Comparison of ENCODE assay signal across 1 cellular context in the genomic region with DNA sequence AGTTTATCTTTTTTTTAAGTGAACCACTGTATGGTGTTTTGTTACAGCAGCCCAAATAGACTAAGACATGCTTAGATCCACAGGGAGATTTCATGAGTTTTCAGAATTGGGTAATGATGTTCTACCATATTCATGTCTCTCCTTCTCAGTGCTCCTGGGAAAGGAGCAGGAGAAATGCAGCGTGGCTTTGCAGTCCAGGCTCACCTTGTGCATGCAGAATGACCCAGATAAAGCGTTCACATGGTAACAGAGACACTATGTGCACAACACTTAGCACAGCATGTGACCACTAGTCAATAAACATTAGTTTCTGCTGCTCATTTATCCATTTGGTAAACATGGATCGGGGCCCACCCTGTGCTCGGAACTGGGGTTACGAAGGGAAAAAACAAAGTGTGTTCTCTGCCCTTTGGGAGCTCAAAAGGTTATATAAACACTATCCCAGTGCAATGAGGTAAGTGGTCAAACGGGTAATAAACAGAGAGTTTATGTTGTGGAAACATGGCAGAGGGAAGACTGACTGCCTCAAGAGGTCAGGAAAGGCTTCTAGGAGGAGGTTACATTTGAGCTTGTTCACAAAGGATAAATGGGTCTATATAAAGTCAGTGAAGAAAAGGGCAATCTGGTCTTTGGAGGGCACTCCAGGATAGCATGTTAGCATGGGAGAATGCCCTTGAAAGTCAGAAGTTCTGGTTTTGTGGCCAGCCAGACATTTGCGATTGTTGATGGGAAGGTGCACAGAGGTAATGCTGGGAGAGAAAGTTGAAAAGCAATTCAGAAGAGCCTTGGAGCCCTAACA.
TF ChIP-seq lines count a peak whose summit lies in the region.

No MANE protein-coding gene starts in this region.

TF ChIP-seq in HepG2, 621 proteins besides CTCF, POLR2A, EP300 and RAD21 (continued from another document and continues in another):
- TF ChIP-seq, protein P1, sequence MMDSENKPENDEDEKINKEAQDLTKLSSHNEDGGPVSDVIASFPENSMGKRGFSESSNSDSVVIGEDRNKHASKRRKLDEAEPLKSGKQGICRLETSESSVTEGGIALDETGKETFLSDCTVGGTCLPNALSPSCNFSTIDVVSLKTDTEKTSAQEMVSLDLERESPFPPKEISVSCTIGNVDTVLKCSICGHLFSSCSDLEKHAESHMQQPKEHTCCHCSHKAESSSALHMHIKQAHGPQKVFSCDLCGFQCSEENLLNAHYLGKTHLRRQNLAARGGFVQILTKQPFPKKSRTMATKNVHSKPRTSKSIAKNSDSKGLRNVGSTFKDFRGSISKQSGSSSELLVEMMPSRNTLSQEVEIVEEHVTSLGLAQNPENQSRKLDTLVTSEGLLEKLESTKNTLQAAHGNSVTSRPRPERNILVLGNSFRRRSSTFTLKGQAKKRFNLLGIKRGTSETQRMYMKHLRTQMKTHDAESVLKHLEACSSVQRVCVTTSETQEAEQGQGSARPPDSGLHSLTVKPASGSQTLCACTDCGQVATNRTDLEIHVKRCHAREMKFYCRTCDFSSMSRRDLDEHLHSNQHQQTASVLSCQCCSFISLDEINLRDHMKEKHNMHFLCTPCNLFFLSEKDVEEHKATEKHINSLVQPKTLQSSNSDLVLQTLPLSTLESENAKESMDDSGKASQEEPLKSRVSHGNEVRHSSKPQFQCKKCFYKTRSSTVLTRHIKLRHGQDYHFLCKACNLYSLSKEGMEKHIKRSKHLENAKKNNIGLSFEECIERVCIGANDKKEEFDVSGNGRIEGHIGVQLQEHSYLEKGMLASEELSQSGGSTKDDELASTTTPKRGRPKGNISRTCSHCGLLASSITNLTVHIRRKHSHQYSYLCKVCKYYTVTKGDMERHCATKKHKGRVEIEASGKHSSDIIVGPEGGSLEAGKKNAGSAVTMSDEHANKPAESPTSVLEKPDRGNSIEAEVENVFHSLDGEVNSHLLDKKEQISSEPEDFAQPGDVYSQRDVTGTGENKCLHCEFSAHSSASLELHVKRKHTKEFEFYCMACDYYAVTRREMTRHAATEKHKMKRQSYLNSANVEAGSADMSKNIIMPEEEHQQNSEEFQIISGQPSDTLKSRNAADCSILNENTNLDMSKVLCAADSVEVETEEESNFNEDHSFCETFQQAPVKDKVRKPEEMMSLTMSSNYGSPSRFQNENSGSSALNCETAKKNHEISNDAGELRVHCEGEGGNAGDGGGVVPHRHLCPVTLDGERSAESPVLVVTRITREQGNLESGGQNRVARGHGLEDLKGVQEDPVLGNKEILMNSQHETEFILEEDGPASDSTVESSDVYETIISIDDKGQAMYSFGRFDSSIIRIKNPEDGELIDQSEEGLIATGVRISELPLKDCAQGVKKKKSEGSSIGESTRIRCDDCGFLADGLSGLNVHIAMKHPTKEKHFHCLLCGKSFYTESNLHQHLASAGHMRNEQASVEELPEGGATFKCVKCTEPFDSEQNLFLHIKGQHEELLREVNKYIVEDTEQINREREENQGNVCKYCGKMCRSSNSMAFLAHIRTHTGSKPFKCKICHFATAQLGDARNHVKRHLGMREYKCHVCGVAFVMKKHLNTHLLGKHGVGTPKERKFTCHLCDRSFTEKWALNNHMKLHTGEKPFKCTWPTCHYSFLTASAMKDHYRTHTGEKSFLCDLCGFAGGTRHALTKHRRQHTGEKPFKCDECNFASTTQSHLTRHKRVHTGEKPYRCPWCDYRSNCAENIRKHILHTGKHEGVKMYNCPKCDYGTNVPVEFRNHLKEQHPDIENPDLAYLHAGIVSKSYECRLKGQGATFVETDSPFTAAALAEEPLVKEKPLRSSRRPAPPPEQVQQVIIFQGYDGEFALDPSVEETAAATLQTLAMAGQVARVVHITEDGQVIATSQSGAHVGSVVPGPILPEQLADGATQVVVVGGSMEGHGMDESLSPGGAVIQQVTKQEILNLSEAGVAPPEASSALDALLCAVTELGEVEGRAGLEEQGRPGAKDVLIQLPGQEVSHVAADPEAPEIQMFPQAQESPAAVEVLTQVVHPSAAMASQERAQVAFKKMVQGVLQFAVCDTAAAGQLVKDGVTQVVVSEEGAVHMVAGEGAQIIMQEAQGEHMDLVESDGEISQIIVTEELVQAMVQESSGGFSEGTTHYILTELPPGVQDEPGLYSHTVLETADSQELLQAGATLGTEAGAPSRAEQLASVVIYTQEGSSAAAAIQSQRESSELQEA (CRISPR knock-in tag; IDR thresholded peaks at IDR 0.05; ENCODE audit: not compliant biosample characterization): no peak
- TF ChIP-seq MLXIP (CRISPR knock-in tag; IDR thresholded peaks at IDR 0.05; ENCODE audit: borderline replicate concordance) (no peak), NAIF1 (CRISPR knock-in tag; IDR thresholded peaks at IDR 0.05; ENCODE audit: borderline replicate concordance) (no peak), FOXC1 (CRISPR knock-in tag; IDR thresholded peaks at IDR 0.05; ENCODE audit: borderline replicate concordance) (no peak), ZNF318 (CRISPR knock-in tag; IDR thresholded peaks at IDR 0.05) (no peak), ZNF609 (CRISPR knock-in tag; IDR thresholded peaks at IDR 0.05; ENCODE audit: borderline replicate concordance) (peak; percentile 95), ZSCAN12 (CRISPR knock-in tag; IDR thresholded peaks at IDR 0.05) (no peak), ZSCAN21 (CRISPR knock-in tag; IDR thresholded peaks at IDR 0.05; ENCODE audit: borderline replicate concordance) (no peak), MXD4 (CRISPR knock-in tag; IDR thresholded peaks at IDR 0.05) (no peak), LCORL (IDR thresholded peaks at IDR 0.05) (no peak), LCORL (CRISPR knock-in tag; IDR thresholded peaks at IDR 0.05) (peak; percentile 57; the same call in 1 of the 2 replicates), ZNF430 (CRISPR knock-in tag; IDR thresholded peaks at IDR 0.05) (no peak), ETV6 (CRISPR knock-in tag; conservative IDR thresholded peaks at IDR 0.05) (no peak), ZSCAN25 (CRISPR knock-in tag; IDR thresholded peaks at IDR 0.05) (no peak), ZNF260 (CRISPR knock-in tag; IDR thresholded peaks at IDR 0.05; ENCODE audit: borderline replicate concordance, low read depth) (no peak)
- TF ChIP-seq, protein P2, sequence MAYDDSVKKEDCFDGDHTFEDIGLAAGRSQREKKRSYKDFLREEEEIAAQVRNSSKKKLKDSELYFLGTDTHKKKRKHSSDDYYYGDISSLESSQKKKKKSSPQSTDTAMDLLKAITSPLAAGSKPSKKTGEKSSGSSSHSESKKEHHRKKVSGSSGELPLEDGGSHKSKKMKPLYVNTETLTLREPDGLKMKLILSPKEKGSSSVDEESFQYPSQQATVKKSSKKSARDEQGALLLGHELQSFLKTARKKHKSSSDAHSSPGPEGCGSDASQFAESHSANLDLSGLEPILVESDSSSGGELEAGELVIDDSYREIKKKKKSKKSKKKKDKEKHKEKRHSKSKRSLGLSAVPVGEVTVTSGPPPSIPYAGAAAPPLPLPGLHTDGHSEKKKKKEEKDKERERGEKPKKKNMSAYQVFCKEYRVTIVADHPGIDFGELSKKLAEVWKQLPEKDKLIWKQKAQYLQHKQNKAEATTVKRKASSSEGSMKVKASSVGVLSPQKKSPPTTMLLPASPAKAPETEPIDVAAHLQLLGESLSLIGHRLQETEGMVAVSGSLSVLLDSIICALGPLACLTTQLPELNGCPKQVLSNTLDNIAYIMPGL (CRISPR knock-in tag; IDR thresholded peaks at IDR 0.05; ENCODE audit: borderline replicate concordance in 1 of 2, low read depth in 1 of 2): peak in 1 of 2 experiments; percentile 27; a peak in 1 of 4 replicates
